Comparison of ENCODE assay signal across 27 cellular contexts in genomic region chr5:114207615-114208014, GRCh38.
"Had no signal": no experiment of that assay in that cellular context is flagged by ENCODE, and none has a peak within 500 bp of the region (broad histone marks: within the 10 kb centered on the region; RNA-seq: fewer than 3 reads in every experiment).

No MANE protein-coding gene starts in this region.

- ATAC-seq: naive thymus-derived CD4-positive, alpha-beta T cell; natural killer cell; right lobe of liver; stimulated activated memory B cell treated with anti-CD40 and anti-IgM and Interleukin-4, amounts not matched to agents 10 μg/mL and 1 μg/mL and 100 μg/mL, for 72 hours; stimulated activated naive CD8-positive, alpha-beta T cell treated with anti-CD3 and anti-CD28 coated beads, Interleukin-15, amount 100 ng/mL, for 72 hours; stimulated activated naive CD8-positive, alpha-beta T cell treated with anti-CD3 and anti-CD28 coated beads, Interleukin-15, Interleukin-2, amounts not matched to agents 100 U/mL and 50 U/mL, for 24 hours; upper lobe of right lung had no signal

- H3K4me3 ChIP-seq: neural progenitor cell, ovary, prostate gland, right lobe of liver, sigmoid colon, suprapubic skin, testis, tibial artery, transverse colon, upper lobe of right lung, uterus had no signal

- DNase-seq: naive thymus-derived CD4-positive, alpha-beta T cell; natural killer cell; occipital lobe; ovary; retina; right cardiac atrium; right lobe of liver; sigmoid colon; small intestine; stimulated activated CD4-positive, alpha-beta T cell treated with anti-CD3 and anti-CD28 coated beads, Interleukin-15, amount 100 ng/mL, for 24 hours; stimulated activated CD4-positive, alpha-beta T cell treated with anti-CD3 and anti-CD28 coated beads, Interleukin-2, amount 100 ng/mL, for 24 hours; stimulated activated CD4-positive, alpha-beta T cell treated with anti-CD3 and anti-CD28 coated beads, Interleukin-2, amount 100 ng/mL, for 48 hours; stimulated activated CD4-positive, alpha-beta T cell treated with anti-CD3 and anti-CD28 coated beads, Interleukin-4, amount 100 ng/mL, for 4 hours; stimulated activated CD8-positive, alpha-beta memory T cell treated with anti-CD3 and anti-CD28 coated beads, Interleukin-4, amount 100 ng/mL, for 48 hours; stimulated activated naive CD4-positive, alpha-beta T cell; stimulated activated naive CD8-positive, alpha-beta T cell treated with anti-CD3 and anti-CD28 coated beads, Interleukin-15, amount 100 ng/mL, for 72 hours; stimulated activated naive CD8-positive, alpha-beta T cell treated with anti-CD3 and anti-CD28 coated beads, Interleukin-15, Interleukin-2, amounts not matched to agents 100 U/mL and 50 U/mL, for 24 hours; substantia nigra; testis; tibial artery; transverse colon; upper lobe of right lung; uterus had no signal

- H2AFZ ChIP-seq: neural progenitor cell had no signal

- H3K27me3 ChIP-seq: neural progenitor cell, ovary, right lobe of liver, sigmoid colon, suprapubic skin, testis, tibial artery, transverse colon, upper lobe of right lung, uterus had no signal

- H3K27ac ChIP-seq: neural progenitor cell, ovary, prostate gland, right lobe of liver, sigmoid colon, suprapubic skin, testis, tibial artery, transverse colon, upper lobe of right lung, uterus had no signal

- H3K4me1 ChIP-seq: neural progenitor cell, prostate gland, right lobe of liver, sigmoid colon, suprapubic skin, testis, tibial artery, transverse colon, upper lobe of right lung, uterus had no signal

- H3K36me3 ChIP-seq: neural progenitor cell, ovary, prostate gland, right lobe of liver, sigmoid colon, suprapubic skin, tibial artery, transverse colon, upper lobe of right lung, uterus had no signal

- H3K4me2 ChIP-seq: neural progenitor cell had no signal

- H3K9ac ChIP-seq: neural progenitor cell had no signal

- H3K9me3 ChIP-seq: ovary, prostate gland, right lobe of liver, sigmoid colon, suprapubic skin, testis, tibial artery, transverse colon, upper lobe of right lung, uterus had no signal
